Comparison of ENCODE assay signal across 21 cellular contexts in genomic region chr10:71421075-71421434, GRCh38. TPM values are rescaled to one million over a fixed set of nuclear protein-coding genes. Genes with fewer than 3 reads are reported as not detected.
A peak's percentile ranks its signal among the peaks of the same experiment; 100 is the strongest.
DNase-seq lines count a peak whose midpoint lies in the region; ATAC-seq lines count a peak whose summit lies in the region.
"Had no signal": no experiment of that assay in that cellular context is flagged by ENCODE, and none has a peak within 500 bp of the region (broad histone marks: within the 10 kb centered on the region; RNA-seq: fewer than 3 reads in every experiment).

No MANE protein-coding gene starts in this region.

- intact Hi-C loops in posterior vena cava (cut with DNase I), result no loop called here

- ATAC-seq in left lobe of liver (no peak), GM21367 (IDR thresholded peaks at IDR 0.05; ENCODE audit: unreplicated experiment) (no peak), HG02973 (IDR thresholded peaks at IDR 0.05; ENCODE audit: unreplicated experiment) (no peak), GM18867 (IDR thresholded peaks at IDR 0.05; ENCODE audit: unreplicated experiment) (no peak)
- ATAC-seq: GM12878, HCT116, HepG2 had no signal

- peak; percentile 32 for DNase-seq in activated CD8-positive, alpha-beta memory T cell treated with anti-CD3 and anti-CD28 coated beads, Interleukin-2, amount 50 U/mL, for 48 hours
- DNase-seq in activated CD8-positive, alpha-beta memory T cell treated with anti-CD3 and anti-CD28 coated beads for 24 hours, result no peak
- DNase-seq in left lobe of liver (ENCODE audit: low spot score), result peak; percentile 19
- DNase-seq in posterior vena cava (ENCODE audit: low spot score), result peak; percentile 75
- DNase-seq in NCI-H2227 (lab: John Stamatoyannopoulos, UW; ENCODE audit: unreplicated experiment), result no peak
- DNase-seq: 8988T; Calu3; CD4-positive, alpha-beta memory T cell; DMS 273 treated with DMSO at 0.1 percent for 48 hours; DMS53; DND-41; EL; GOT3; H7; HFFc6 had no signal

RNA-seq across cellular contexts. Expression of gene CDH23, which starts 24.3 kb away (rescaled TPM):
- 20.9 TPM for total RNA-seq in left lobe of liver
- total RNA-seq in posterior vena cava, result 10 to 100 TPM; 24.5 to 43.0 TPM
- total RNA-seq: HepG2 had no signal

Comparison
In these comparisons a context has a peak if more than half of its experiments do, and no peak if none do; other contexts are left out.
1. DNase-seq: peak in activated CD8-positive, alpha-beta memory T cell treated with anti-CD3 and anti-CD28 coated beads, Interleukin-2, amount 50 U/mL, for 48 hours (single experiment), left lobe of liver (single experiment) and posterior vena cava (single experiment); none in activated CD8-positive, alpha-beta memory T cell treated with anti-CD3 and anti-CD28 coated beads for 24 hours (single experiment) and NCI-H2227 (single experiment).